Comparison of ENCODE assay signal across 8 cellular contexts in genomic region chr1:7299329-7299799, GRCh38.
DNase-seq lines count a peak whose midpoint lies in the region; ATAC-seq and FAIRE-seq lines count a peak whose summit lies in the region.

No MANE protein-coding gene starts in this region.

- WGBS in HUES64: 28% methylated on average over 8 of the region's 8 CpGs

- DNase-seq in 8988T: peak; percentile 30
- DNase-seq in dermis blood vessel endothelial cell: peak; percentile 71
- peak; percentile 86 for DNase-seq in medulla oblongata (ENCODE audit: extremely low spot score)
- DNase-seq in GM19239 (ENCODE audit: insufficient read length, low spot score): no peak

- H3K9me3 ChIP-seq in HUES64 (ENCODE audit: insufficient read depth, low read depth, low read length): no peaks in the 10 kb centered on the region

- peak overlapping the region; percentile 39; the same call in 1 of the 2 replicates for H3K9ac ChIP-seq in HUES64 (ENCODE audit: low read depth, low read length)

- H3K4me3 ChIP-seq in HUES64 (ENCODE audit: low read length): no peak overlapping the region; the same call in 1 of the 2 replicates

- peaks cover 42% of the 10 kb centered on the region for H3K4me1 ChIP-seq in HUES64 (ENCODE audit: insufficient read depth, low read length)

- H3K27ac ChIP-seq in HUES64 (ENCODE audit: low read depth, low read length): peak overlapping the region; percentile 91

- no peaks in the 10 kb centered on the region for H3K27me3 ChIP-seq in HUES64 (ENCODE audit: insufficient read depth, low read length)

- H3K36me3 ChIP-seq in HUES64 (ENCODE audit: insufficient read depth, low read length): no peaks in the 10 kb centered on the region

- no peak for ATAC-seq in activated CD4-positive, CD25-positive, alpha-beta regulatory T cell treated with anti-CD3 and anti-CD28 coated beads, Interleukin-2, amount 50 U/mL, for 24 hours
- ATAC-seq in GM19397 (IDR thresholded peaks at IDR 0.05; ENCODE audit: unreplicated experiment): no peak
- no peak for ATAC-seq in GM18907 (IDR thresholded peaks at IDR 0.05; ENCODE audit: unreplicated experiment)

- no peak for FAIRE-seq in GM19239 (lab: Jason Lieb, UNC)
